9 cellular contexts compared by ENCODE assay signal in genomic region chr10:101120884-101121660, GRCh38. TPM values are rescaled to one million over a fixed set of nuclear protein-coding genes. Genes with fewer than 3 reads are reported as not detected.
A peak's percentile ranks its signal among the peaks of the same experiment; 100 is the strongest.
DNase-seq lines count a peak whose midpoint lies in the region; ATAC-seq and TF ChIP-seq lines count a peak whose summit lies in the region.
"Had no signal": no experiment of that assay in that cellular context is flagged by ENCODE, and none has a peak within 500 bp of the region (broad histone marks: within the 10 kb centered on the region; RNA-seq: fewer than 3 reads in every experiment).

No MANE protein-coding gene starts in this region.

- H3K4me3 Mint-ChIP-seq in progenitor cell of endocrine pancreas (ENCODE audit: low read depth), result peak overlapping the region; percentile 55

- H3K27ac Mint-ChIP-seq in progenitor cell of endocrine pancreas, result no peak overlapping the region

- no peak for ATAC-seq in GM18868 (IDR thresholded peaks at IDR 0.05; ENCODE audit: unreplicated experiment)

- H3K27ac ChIP-seq in esophagus squamous epithelium, result no peak overlapping the region

- TF ChIP-seq CTCF in WI38 (IDR thresholded peaks at IDR 0.05; ENCODE audit: low read depth, low read length) (no peak), esophagus squamous epithelium (IDR thresholded peaks at IDR 0.05) (no peak), progenitor cell of endocrine pancreas (IDR thresholded peaks at IDR 0.05; ENCODE audit: unreplicated experiment) (no peak)

- H3K27me3 Mint-ChIP-seq in progenitor cell of endocrine pancreas, result peaks cover 93% of the 10 kb centered on the region

- no peaks in the 10 kb centered on the region for H3K9me3 Mint-ChIP-seq in progenitor cell of endocrine pancreas (ENCODE audit: low read depth)

- WGBS in esophagus squamous epithelium, 2 donors, result 10 to 12% methylated on average over 22 to 41 of the region's 41 CpGs

- no peaks in the 10 kb centered on the region for H3K36me3 Mint-ChIP-seq in progenitor cell of endocrine pancreas (ENCODE audit: insufficient read depth)

- H3K4me3 ChIP-seq in WI38 (ENCODE audit: low read depth, low read length) (peak overlapping the region; percentile 55), esophagus squamous epithelium (peak overlapping the region; percentile 37 to 68 (median 56))

- peaks cover 6 to 96% (median 46%) of the 10 kb centered on the region in 4 donors for H3K27me3 ChIP-seq in esophagus squamous epithelium

- H3K9me3 ChIP-seq in esophagus squamous epithelium, result no peaks in the 10 kb centered on the region

- intact Hi-C loops in esophagus squamous epithelium (cut with DNase I), result no loop called here

- peaks cover 6% of the 10 kb centered on the region for H3K4me1 Mint-ChIP-seq in progenitor cell of endocrine pancreas (ENCODE audit: low read depth)

- DNase-seq in esophagus squamous epithelium (lab: John Stamatoyannopoulos, UW) (no peak), progenitor cell of endocrine pancreas (ENCODE audit: low spot score, unreplicated experiment) (no peak), pons (ENCODE audit: low spot score) (no peak), SK-N-DZ (ENCODE audit: low spot score) (no peak), SW 1271 (lab: John Stamatoyannopoulos, UW) (no peak)

- TF ChIP-seq POLR2A in GM19193 (IDR thresholded peaks at IDR 0.05; ENCODE audit: extremely low read depth, insufficient read depth, insufficient read length) (peak; percentile 16), esophagus squamous epithelium (IDR thresholded peaks at IDR 0.05) (no peak)

- H3K36me3 ChIP-seq in esophagus squamous epithelium, result no peaks in the 10 kb centered on the region

- H3K4me1 ChIP-seq in esophagus squamous epithelium, result peaks cover 20 to 35% (median 21%) of the 10 kb centered on the region in 3 donors

RNA-seq across cellular contexts. Expression of gene TLX1, which starts 10.0 kb away (rescaled TPM):
- total RNA-seq in esophagus squamous epithelium, result not detected
- not detected in 2 replicates for total RNA-seq in progenitor cell of endocrine pancreas
- polyA plus RNA-seq in SK-N-DZ (2014; cell fraction: cytosol; rRNA removed), result 0.13 TPM in 1 of 2 replicates, not detected in the other
- polyA plus RNA-seq in SK-N-DZ (2014; cell fraction: nucleus; rRNA removed), result not detected in 2 replicates
- total RNA-seq: M059J had no signal

RNA-seq across cellular contexts. Expression of gene KAZALD1, which starts 59.3 kb away (rescaled TPM):
- 1 to 10 TPM in 2 of 4 donors, under 1 TPM in 1, not detected in 1; 0.47 to 1.4 (median 1.1) TPM for total RNA-seq in esophagus squamous epithelium
- 1.3 and 2.0 TPM in 2 replicates for total RNA-seq in progenitor cell of endocrine pancreas
- 10.9 and 11.8 TPM in 2 replicates for polyA plus RNA-seq in SK-N-DZ (2014; cell fraction: cytosol; rRNA removed)
- polyA plus RNA-seq in SK-N-DZ (2014; cell fraction: nucleus; rRNA removed), result 10.5 and 16.3 TPM in 2 replicates
